ENCODE assay signal across 8 cellular contexts in genomic region chr6:149544646-149545257, GRCh38. TPM values are rescaled to one million over a fixed set of nuclear protein-coding genes. Genes with fewer than 3 reads are reported as not detected.
DNase-seq lines count a peak whose midpoint lies in the region; ATAC-seq and TF ChIP-seq lines count a peak whose summit lies in the region.

No MANE protein-coding gene starts in this region.

- WGBS in heart left ventricle, 4 donors: 29 to 31% (median 30%) methylated on average over 12 of the region's 12 CpGs
- 25 to 31% methylated on average over 12 of the region's 12 CpGs for WGBS in lung, 2 donors

- in situ Hi-C loops in astrocyte of the spinal cord (cut with HindIII; ENCODE audit: low sequenced_read_pairs): no loop called here

- peak in 2 of 4 donors; percentile 1 to 2 for ATAC-seq in heart left ventricle
- no peak for ATAC-seq in Right ventricle myocardium superior (ENCODE audit: poor library complexity)
- no peak for ATAC-seq in lung (ENCODE audit: insufficient read depth, low FRiP score)
- no peak for ATAC-seq in GM19324 (IDR thresholded peaks at IDR 0.05; ENCODE audit: low FRiP score, unreplicated experiment)

- H3K36me3 ChIP-seq in heart left ventricle (peaks cover 0 to 19% (median 12%) of the 10 kb centered on the region in 9 donors), lung (ENCODE audit: control insufficient read depth in 2 of 2, insufficient read depth in 2 of 2, low read length in 2 of 2) (peaks cover under 1 to 5% of the 10 kb centered on the region in 2 donors), vagina (peaks cover 0 to 14% of the 10 kb centered on the region in 2 donors)

- H3K9me3 ChIP-seq in heart left ventricle (no peaks in the 10 kb centered on the region), lung (ENCODE audit: control insufficient read depth in 2 of 2, insufficient read depth in 1 of 2, low read length in 1 of 2) (no peaks in the 10 kb centered on the region), vagina (no peaks in the 10 kb centered on the region)

- H3K27me3 ChIP-seq in heart left ventricle (no peaks in the 10 kb centered on the region), lung (ENCODE audit: control insufficient read depth, insufficient read depth) (no peaks in the 10 kb centered on the region), vagina (no peaks in the 10 kb centered on the region)

- H3K27ac ChIP-seq in heart left ventricle (peak overlapping the region in 10 of 12 donors; percentile 90 to 99 (median 94)), lung (ENCODE audit: low read depth in 1 of 2, low read length in 1 of 2) (peak overlapping the region; percentile 70 to 92), vagina (peak overlapping the region; percentile 96)

- TF ChIP-seq POLR2A in heart left ventricle (IDR thresholded peaks at IDR 0.05) (no peak), vagina (IDR thresholded peaks at IDR 0.05) (no peak)

- H3K4me3 ChIP-seq in heart left ventricle (peak overlapping the region; percentile 54 to 99 (median 92)), astrocyte of the spinal cord (ENCODE audit: low read depth, low read length) (peak overlapping the region; percentile 98), lung (peak overlapping the region; percentile 82), vagina (peak overlapping the region; percentile 89 to 92)

- TF ChIP-seq CTCF in heart left ventricle (IDR thresholded peaks at IDR 0.05): no peak
- TF ChIP-seq CTCF in astrocyte of the spinal cord (IDR thresholded peaks at IDR 0.05; ENCODE audit: low read depth, low read length): no peak
- no peak for TF ChIP-seq CTCF in lung (IDR thresholded peaks at IDR 0.05; ENCODE audit: control extremely low read depth, extremely low read depth)
- no peak for TF ChIP-seq CTCF in vagina (IDR thresholded peaks at IDR 0.05)

- peaks cover 4 to 41% (median 29%) of the 10 kb centered on the region in 12 donors for H3K4me1 ChIP-seq in heart left ventricle
- peaks cover 0 to 12% of the 10 kb centered on the region in 2 donors for H3K4me1 ChIP-seq in lung (ENCODE audit: control insufficient read depth in 2 of 2, insufficient read depth in 2 of 2, low read length in 2 of 2)
- peaks cover 31% of the 10 kb centered on the region for H3K4me1 ChIP-seq in vagina

- intact Hi-C loops in heart left ventricle (cut with DNase I): loop anchor here in 1 of 10 donors (5.0 kb wide), 1 partner anchor 463 kb away; no protein-coding TSS in a partner anchor
- intact Hi-C loops in Right ventricle myocardium superior (cut with DNase I): no loop called here
- intact Hi-C loops in vagina (cut with DNase I): no loop called here

- DNase-seq in heart left ventricle (no peak), Right ventricle myocardium superior (no peak), astrocyte of the spinal cord (ENCODE audit: low read depth, low spot score) (no peak), lung (ENCODE audit: low spot score) (no peak), vagina (ENCODE audit: extremely low spot score in 2 of 2) (no peak), RKO (ENCODE audit: low spot score) (no peak), iPS-NIHi11 (ENCODE audit: low spot score) (no peak)

RNA-seq across cellular contexts. Expression of gene PPIL4, which starts 1.1 kb away (rescaled TPM):
- total RNA-seq in heart left ventricle (10 to 100 TPM; 10.9 to 22.9 (median 16.9) TPM), Right ventricle myocardium superior (13.9 TPM), lung (10 to 100 TPM; 20.8 to 52.3 TPM), vagina (20.1 TPM)
- polyA plus RNA-seq in heart left ventricle (10 to 100 TPM; 11.8 to 14.3 TPM), lung (10 to 100 TPM; 15.7 to 23.1 TPM)

RNA-seq across cellular contexts. Expression of gene GINM1, which starts 21.4 kb away (rescaled TPM):
- 10 to 100 TPM; 42.4 to 60.5 (median 52.7) TPM for total RNA-seq in heart left ventricle
- 10 to 100 TPM; 25.3 to 48.5 TPM for polyA plus RNA-seq in heart left ventricle
- 47.9 TPM for total RNA-seq in Right ventricle myocardium superior
- 10 to 100 TPM; 35.8 to 62.3 TPM for total RNA-seq in lung
- 10 to 100 TPM; 32.1 to 36.3 TPM for polyA plus RNA-seq in lung
- 36.1 TPM for total RNA-seq in vagina

RNA-seq across cellular contexts. Expression of gene ZC3H12D, which starts 59.9 kb away (rescaled TPM):
- total RNA-seq in heart left ventricle (1 to 10 TPM in 2 of 9 donors, under 1 TPM in 7; 0.14 to 3.0 (median 0.47) TPM), Right ventricle myocardium superior (0.51 TPM), lung (1 to 10 TPM; 2.6 to 4.7 TPM), vagina (2.2 TPM)
- polyA plus RNA-seq in heart left ventricle (under 1 TPM; 0.19 to 0.23 TPM), lung (1 to 10 TPM; 1.1 to 2.2 TPM)
